ENCODE assay signal across 17 cellular contexts in the genomic region with DNA sequence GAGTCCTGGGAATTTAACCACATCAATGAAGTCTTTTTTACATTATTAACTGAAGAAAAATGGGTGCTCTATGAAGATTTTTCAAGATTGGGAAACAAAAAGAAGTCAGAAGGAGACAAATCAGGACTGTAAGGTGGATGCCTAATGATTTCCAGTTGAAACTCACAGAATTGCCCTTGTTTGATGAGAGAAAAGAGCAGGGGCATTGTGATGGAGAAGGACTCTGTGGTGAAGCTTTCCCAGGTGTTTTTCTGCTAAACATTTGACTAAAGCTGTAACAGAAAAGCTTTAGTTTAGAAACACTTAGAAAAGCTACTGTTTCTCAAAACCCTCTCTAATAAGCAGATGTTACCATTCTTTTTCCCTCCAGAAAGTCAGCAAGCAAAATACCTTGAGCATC. TPM values are rescaled to one million over a fixed set of nuclear protein-coding genes. Genes with fewer than 3 reads are reported as not detected.
DNase-seq lines count a peak whose midpoint lies in the region; ATAC-seq and TF ChIP-seq lines count a peak whose summit lies in the region.
"Had no signal": no experiment of that assay in that cellular context is flagged by ENCODE, and none has a peak within 500 bp of the region (broad histone marks: within the 10 kb centered on the region; RNA-seq: fewer than 3 reads in every experiment).

No MANE protein-coding gene starts in this region.

- CTCF ChIA-PET in WTC11 (lab: Charles Lee), result interaction anchor here (0.9 kb wide), 1 partner anchor 41 kb away, joined by 4 read pairs; a partner anchor contains a TSS

- ATAC-seq in WTC11, result no peak; the same call in 1 of the 2 replicates
- no peak for ATAC-seq in GM19463 (IDR thresholded peaks at IDR 0.05; ENCODE audit: unreplicated experiment)
- ATAC-seq: CD8-positive, alpha-beta T cell; HCT116 had no signal

- H3K4me1 Mint-ChIP-seq in WTC11, result peaks cover 43% of the 10 kb centered on the region
- peaks cover 28% of the 10 kb centered on the region for H3K4me1 Mint-ChIP-seq in T-helper 2 cell treated with Interferon-gamma antibody and Interleukin-4, amounts not matched to agents 5 μg/mL and 100 μg/mL, for 36 hours (ENCODE audit: low read depth)

- DNase-seq in WTC11 (ENCODE audit: low spot score) (no peak), NCI-H1092 treated with DMSO at 0.1 percent for 48 hours (lab: John Stamatoyannopoulos, UW) (no peak)
- no peak for DNase-seq in T-helper 2 cell treated with Interferon-gamma antibody and Interleukin-4, amounts not matched to agents 5 μg/mL and 100 μg/mL, for 36 hours (ENCODE audit: low spot score)
- DNase-seq: Caco-2; CD4-positive, CD25-positive, alpha-beta regulatory T cell; CD8-positive, alpha-beta T cell; DMS153; DND-41; GOT3; H7 had no signal

- peak overlapping the region; percentile 71 for H3K27ac Mint-ChIP-seq in WTC11
- H3K27ac Mint-ChIP-seq in T-helper 2 cell treated with Interferon-gamma antibody and Interleukin-4, amounts not matched to agents 5 μg/mL and 100 μg/mL, for 36 hours, result no peak overlapping the region
- H3K27ac Mint-ChIP-seq: B cell; CD8-positive, alpha-beta T cell had no signal

- TF ChIP-seq CTCF in WTC11 (IDR thresholded peaks at IDR 0.05), result no peak

- no peaks in the 10 kb centered on the region for H3K36me3 ChIP-seq in HUES48 (ENCODE audit: control insufficient read depth, insufficient read depth, low read length)
- no peaks in the 10 kb centered on the region for H3K36me3 ChIP-seq in iPS-20b (ENCODE audit: insufficient read depth, low read depth, low read length)

- no peaks in the 10 kb centered on the region for H3K9me3 ChIP-seq in HUES48 (ENCODE audit: control insufficient read depth, insufficient read depth, low read length)
- H3K9me3 ChIP-seq in iPS-20b (ENCODE audit: insufficient read depth, low read depth, low read length), result no peaks in the 10 kb centered on the region
- H3K9me3 ChIP-seq: BLaER1, Caco-2 had no signal

- H3K4me3 ChIP-seq in HUES48 (ENCODE audit: low read depth, low read length) (no peak overlapping the region), iPS-20b (ENCODE audit: low read length) (no peak overlapping the region)
- H3K4me3 ChIP-seq: BLaER1 had no signal

- H3K27ac ChIP-seq in HUES48 (ENCODE audit: low read depth, low read length) (peak overlapping the region; percentile 48), iPS-20b (ENCODE audit: low read length) (peak overlapping the region; percentile 37)
- H3K27ac ChIP-seq: BLaER1, C4-2B had no signal

- H3K9me3 Mint-ChIP-seq in WTC11, result no peaks in the 10 kb centered on the region
- H3K9me3 Mint-ChIP-seq in T-helper 2 cell treated with Interferon-gamma antibody and Interleukin-4, amounts not matched to agents 5 μg/mL and 100 μg/mL, for 36 hours, result no peaks in the 10 kb centered on the region
- H3K9me3 Mint-ChIP-seq: CD4-positive, CD25-positive, alpha-beta regulatory T cell; CD8-positive, alpha-beta T cell had no signal

- no peaks in the 10 kb centered on the region for H3K27me3 Mint-ChIP-seq in WTC11 (ENCODE audit: low read depth)
- no peaks in the 10 kb centered on the region for H3K27me3 Mint-ChIP-seq in T-helper 2 cell treated with Interferon-gamma antibody and Interleukin-4, amounts not matched to agents 5 μg/mL and 100 μg/mL, for 36 hours (ENCODE audit: low read depth)
- H3K27me3 Mint-ChIP-seq: B cell; CD4-positive, CD25-positive, alpha-beta regulatory T cell had no signal

- H3K9ac ChIP-seq in HUES48 (ENCODE audit: low read depth, low read length) (no peak overlapping the region), iPS-20b (ENCODE audit: low read depth, low read length) (no peak overlapping the region)
- H3K9ac ChIP-seq: BLaER1 had no signal

- POLR2A ChIA-PET in WTC11 (lab: Charles Lee), result no interaction called here

- H3K4me1 ChIP-seq in HUES48 (ENCODE audit: control insufficient read depth, insufficient read depth, low read length) (peaks cover 37% of the 10 kb centered on the region), iPS-20b (ENCODE audit: insufficient read depth, low read length) (peaks cover 27% of the 10 kb centered on the region)
- H3K4me1 ChIP-seq: Caco-2 had no signal

- no peaks in the 10 kb centered on the region for H3K36me3 Mint-ChIP-seq in WTC11
- peaks cover 30% of the 10 kb centered on the region for H3K36me3 Mint-ChIP-seq in T-helper 2 cell treated with Interferon-gamma antibody and Interleukin-4, amounts not matched to agents 5 μg/mL and 100 μg/mL, for 36 hours (ENCODE audit: low read depth)

- no peak overlapping the region for H3K4me3 Mint-ChIP-seq in WTC11
- no peak overlapping the region for H3K4me3 Mint-ChIP-seq in T-helper 2 cell treated with Interferon-gamma antibody and Interleukin-4, amounts not matched to agents 5 μg/mL and 100 μg/mL, for 36 hours
- H3K4me3 Mint-ChIP-seq: B cell; CD8-positive, alpha-beta T cell had no signal

- H3K27me3 ChIP-seq in HUES48 (ENCODE audit: control insufficient read depth, insufficient read depth, low read length) (no peaks in the 10 kb centered on the region), iPS-20b (ENCODE audit: insufficient read depth, low read length) (no peaks in the 10 kb centered on the region)
- H3K27me3 ChIP-seq: BLaER1 had no signal

TF ChIP-seq in WTC11, 78 proteins besides CTCF, POLR2A, EP300 and RAD21:
- TF ChIP-seq, protein P1, sequence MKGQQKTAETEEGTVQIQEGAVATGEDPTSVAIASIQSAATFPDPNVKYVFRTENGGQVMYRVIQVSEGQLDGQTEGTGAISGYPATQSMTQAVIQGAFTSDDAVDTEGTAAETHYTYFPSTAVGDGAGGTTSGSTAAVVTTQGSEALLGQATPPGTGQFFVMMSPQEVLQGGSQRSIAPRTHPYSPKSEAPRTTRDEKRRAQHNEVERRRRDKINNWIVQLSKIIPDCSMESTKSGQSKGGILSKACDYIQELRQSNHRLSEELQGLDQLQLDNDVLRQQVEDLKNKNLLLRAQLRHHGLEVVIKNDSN (CRISPR knock-in tag; IDR thresholded peaks at IDR 0.05), result no peak
- no peak for TF ChIP-seq ZNF232 (CRISPR knock-in tag; IDR thresholded peaks at IDR 0.05)
- TF ChIP-seq, protein P2, sequence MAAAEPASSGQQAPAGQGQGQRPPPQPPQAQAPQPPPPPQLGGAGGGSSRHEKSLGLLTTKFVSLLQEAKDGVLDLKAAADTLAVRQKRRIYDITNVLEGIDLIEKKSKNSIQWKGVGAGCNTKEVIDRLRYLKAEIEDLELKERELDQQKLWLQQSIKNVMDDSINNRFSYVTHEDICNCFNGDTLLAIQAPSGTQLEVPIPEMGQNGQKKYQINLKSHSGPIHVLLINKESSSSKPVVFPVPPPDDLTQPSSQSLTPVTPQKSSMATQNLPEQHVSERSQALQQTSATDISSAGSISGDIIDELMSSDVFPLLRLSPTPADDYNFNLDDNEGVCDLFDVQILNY (CRISPR knock-in tag; IDR thresholded peaks at IDR 0.05), result no peak
- TF ChIP-seq, protein P3, sequence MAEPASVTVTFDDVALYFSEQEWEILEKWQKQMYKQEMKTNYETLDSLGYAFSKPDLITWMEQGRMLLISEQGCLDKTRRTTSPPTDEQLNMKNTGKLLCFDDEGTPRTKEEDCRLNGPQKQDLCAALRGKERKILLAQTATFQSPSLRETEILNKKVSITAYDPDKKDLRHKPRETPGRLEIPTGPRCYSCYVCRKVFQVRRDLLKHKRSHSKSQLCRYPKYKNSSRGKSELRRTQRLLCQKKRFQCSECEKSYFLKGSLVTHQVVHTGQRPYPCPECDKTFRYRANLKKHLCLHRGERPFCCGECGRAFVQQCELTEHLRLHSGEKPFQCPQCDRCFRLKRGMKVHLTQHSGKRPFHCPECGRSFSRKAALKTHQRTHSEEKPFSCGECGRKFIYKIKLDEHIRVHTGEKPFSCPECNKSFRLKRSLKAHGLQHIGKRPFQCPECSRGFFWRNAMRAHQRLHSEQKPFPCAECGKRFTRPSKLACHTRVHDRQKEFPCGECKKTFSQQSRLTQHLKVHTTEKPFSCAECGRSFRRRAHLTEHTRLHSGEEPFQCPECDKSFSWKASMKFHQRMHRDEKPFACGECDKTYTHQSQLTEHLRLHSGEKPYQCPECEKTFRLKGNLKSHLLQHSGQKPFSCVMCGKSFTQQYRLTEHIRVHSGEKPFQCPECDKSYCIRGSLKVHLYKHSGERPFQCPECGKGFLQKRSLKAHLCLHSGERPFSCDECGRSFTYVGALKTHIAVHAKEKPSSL (CRISPR knock-in tag; conservative IDR thresholded peaks at IDR 0.05), result no peak
- TF ChIP-seq EMX1 (CRISPR knock-in tag; IDR thresholded peaks at IDR 0.05), result no peak

RNA-seq across cellular contexts. Expression of a gene that starts 5.8 kb away (rescaled TPM):
- 5.7 to 6.5 TPM (median 6.1 TPM) in 3 replicates for total RNA-seq in WTC11 (2021)

RNA-seq across cellular contexts. Expression of a gene that starts 5.9 kb away (rescaled TPM):
- total RNA-seq in WTC11 (2021), result 16.0 to 20.7 TPM (median 16.4 TPM) in 3 replicates

RNA-seq across cellular contexts. Expression of a gene that starts 41.6 kb away (rescaled TPM):
- total RNA-seq in WTC11 (2021), result 28.4 to 33.1 TPM (median 29.0 TPM) in 3 replicates
